In the genomic region with DNA sequence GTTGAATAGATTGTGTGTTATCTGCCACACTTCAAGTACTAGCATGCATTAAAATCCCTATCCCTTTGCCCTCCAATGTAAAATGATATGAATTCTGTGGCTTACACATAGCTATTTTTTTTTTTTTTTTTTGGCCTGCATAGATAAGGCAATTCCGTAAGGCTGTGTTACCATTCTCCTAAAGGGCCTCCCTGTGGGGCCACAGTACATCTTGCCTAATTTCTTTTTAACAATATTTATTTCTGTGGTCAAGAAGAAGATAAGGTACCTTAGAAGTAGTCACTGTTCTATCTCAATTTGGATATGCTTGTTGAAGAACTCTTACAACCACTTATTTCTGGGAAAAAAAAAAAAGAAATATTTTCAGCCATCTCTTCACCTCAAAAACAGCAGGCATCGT, we compare ENCODE assay signal across 22 cellular contexts. TPM values are rescaled to one million over a fixed set of nuclear protein-coding genes. Genes with fewer than 3 reads are reported as not detected.
"Had no signal": no experiment of that assay in that cellular context is flagged by ENCODE, and none has a peak within 500 bp of the region (broad histone marks: within the 10 kb centered on the region; RNA-seq: fewer than 3 reads in every experiment).

No MANE protein-coding gene starts in this region.

- H3K9me3 Mint-ChIP-seq: activated CD4-positive, alpha-beta memory T cell treated with anti-CD3 and anti-CD28 coated beads for 36 hours; activated naive CD4-positive, alpha-beta T cell treated with anti-CD3 and anti-CD28 coated beads for 36 hours; T-helper 1 cell treated with Interleukin-12 subunit alpha and Interleukin-12 subunit beta and Interleukin-4 antibody, amounts not matched to agents 30 μg/mL and 1 μg/mL, for 36 hours had no signal

- H3K27ac ChIP-seq: Peyer's patch, SJCRH30 had no signal

- H3K36me3 Mint-ChIP-seq: activated CD4-positive, alpha-beta memory T cell treated with anti-CD3 and anti-CD28 coated beads for 36 hours; activated naive CD8-positive, alpha-beta T cell had no signal

- DNase-seq: activated CD4-positive, alpha-beta memory T cell treated with anti-CD3 and anti-CD28 coated beads for 36 hours; activated CD4-positive, alpha-beta T cell treated with anti-CD3 and anti-CD28 coated beads, Interleukin-2, amount 10 ng/mL, durations not matched to agents 7 days and 5 days; activated CD4-positive, CD25-positive, alpha-beta regulatory T cell; activated CD8-positive, alpha-beta memory T cell treated with anti-CD3 and anti-CD28 coated beads for 24 hours; activated gamma-delta T cell; activated naive CD4-positive, alpha-beta T cell treated with anti-CD3 and anti-CD28 coated beads for 36 hours; activated T-cell treated with anti-CD3 and anti-CD28 coated beads, Interleukin-2, amount 50 U/mL, for 4 hours; anterior cingulate cortex; Karpas-422; MM.1S; NCI-H1105 treated with DMSO at 0.1 percent for 48 hours; NCI-H1436 treated with DMSO at 0.1 percent for 48 hours; NCI-H187; NCI-H2081; NCI-H446 treated with DMSO at 0.1 percent for 48 hours; NCI-H526; NCI-H82; Peyer's patch; Right ventricle myocardium superior; SJCRH30 had no signal

- H3K4me1 Mint-ChIP-seq: activated CD4-positive, alpha-beta T cell treated with anti-CD3 and anti-CD28 coated beads, Interleukin-2, amount 10 ng/mL, durations not matched to agents 7 days and 5 days had no signal

- H3K27me3 Mint-ChIP-seq: activated CD4-positive, alpha-beta memory T cell treated with anti-CD3 and anti-CD28 coated beads for 36 hours; activated CD4-positive, alpha-beta T cell treated with anti-CD3 and anti-CD28 coated beads, Interleukin-2, amount 10 ng/mL, durations not matched to agents 7 days and 5 days had no signal

- H3K27me3 ChIP-seq: Peyer's patch, SJCRH30 had no signal

- H3K27ac Mint-ChIP-seq: activated CD4-positive, alpha-beta memory T cell treated with anti-CD3 and anti-CD28 coated beads for 36 hours; activated CD4-positive, alpha-beta T cell treated with anti-CD3 and anti-CD28 coated beads, Interleukin-2, amount 10 ng/mL, durations not matched to agents 7 days and 5 days; activated naive CD4-positive, alpha-beta T cell treated with anti-CD3 and anti-CD28 coated beads for 36 hours; activated naive CD8-positive, alpha-beta T cell; T-helper 1 cell treated with Interleukin-12 subunit alpha and Interleukin-12 subunit beta and Interleukin-4 antibody, amounts not matched to agents 30 μg/mL and 1 μg/mL, for 36 hours had no signal

- H3K4me3 Mint-ChIP-seq: activated CD4-positive, alpha-beta memory T cell treated with anti-CD3 and anti-CD28 coated beads for 36 hours; activated CD4-positive, alpha-beta T cell treated with anti-CD3 and anti-CD28 coated beads, Interleukin-2, amount 10 ng/mL, durations not matched to agents 7 days and 5 days; activated naive CD4-positive, alpha-beta T cell treated with anti-CD3 and anti-CD28 coated beads for 36 hours; activated naive CD8-positive, alpha-beta T cell; activated T-cell treated with anti-CD3 and anti-CD28 coated beads, Interleukin-2, amount 50 U/mL, for 4 hours; T-helper 1 cell treated with Interleukin-12 subunit alpha and Interleukin-12 subunit beta and Interleukin-4 antibody, amounts not matched to agents 30 μg/mL and 1 μg/mL, for 36 hours had no signal

RNA-seq across cellular contexts. Expression of a gene that starts 19.8 kb away (rescaled TPM):
- total RNA-seq: activated CD4-positive, alpha-beta memory T cell treated with anti-CD3 and anti-CD28 coated beads for 36 hours; activated CD4-positive, alpha-beta T cell treated with anti-CD3 and anti-CD28 coated beads, Interleukin-2, amount 10 ng/mL, durations not matched to agents 7 days and 5 days; activated naive CD4-positive, alpha-beta T cell treated with anti-CD3 and anti-CD28 coated beads for 36 hours had no signal
